In genomic region chr12:102023343-102023930, GRCh38 we compare ENCODE assay signal across 19 cellular contexts. TPM values are rescaled to one million over a fixed set of nuclear protein-coding genes. Genes with fewer than 3 reads are reported as not detected.
DNase-seq lines count a peak whose midpoint lies in the region; TF ChIP-seq lines count a peak whose summit lies in the region.
"Had no signal": no experiment of that assay in that cellular context is flagged by ENCODE, and none has a peak within 500 bp of the region (broad histone marks: within the 10 kb centered on the region; RNA-seq: fewer than 3 reads in every experiment).

No MANE protein-coding gene starts in this region.

- H3K4me2 ChIP-seq in mesendoderm (ENCODE audit: low read length) (no peak overlapping the region), smooth muscle cell (no peak overlapping the region)
- H3K4me2 ChIP-seq: BLaER1 treated with 17β-estradiol and CSF1 and Interleukin-3, amounts not matched to agents 10 nM and 100 nM had no signal

- no peak overlapping the region for H3K18ac ChIP-seq in mesendoderm (ENCODE audit: low read length)

- H3K27me3 ChIP-seq in mesendoderm (ENCODE audit: insufficient read depth, low read length, poor library complexity) (no peaks in the 10 kb centered on the region), smooth muscle cell (ENCODE audit: low read depth) (no peaks in the 10 kb centered on the region)
- H3K27me3 ChIP-seq: BLaER1 treated with 17β-estradiol and CSF1 and Interleukin-3, amounts not matched to agents 10 nM and 100 nM; cardiac muscle cell had no signal

- no peak overlapping the region for H3K27ac ChIP-seq in mesendoderm (ENCODE audit: low read depth, low read length)
- no peak overlapping the region for H3K27ac ChIP-seq in smooth muscle cell (ENCODE audit: low read depth)
- H3K27ac ChIP-seq: BLaER1 treated with 17β-estradiol and CSF1 and Interleukin-3, amounts not matched to agents 10 nM and 100 nM; cardiac muscle cell; parathyroid adenoma had no signal

- no peak overlapping the region for H2BK120ac ChIP-seq in mesendoderm (ENCODE audit: low read depth, low read length)

- no peak overlapping the region for H3K56ac ChIP-seq in mesendoderm (ENCODE audit: low read length)

- H2BK15ac ChIP-seq in mesendoderm (replicated peaks; ENCODE audit: low read depth), result no peak overlapping the region

- H4K8ac ChIP-seq in mesendoderm (ENCODE audit: low read depth, low read length), result no peak overlapping the region

- peak; percentile 6 for DNase-seq in AG08395 (ENCODE audit: low spot score)
- DNase-seq in HS-5 (ENCODE audit: low read depth), result peak; percentile 6
- DNase-seq in dedifferentiated amniotic fluid mesenchymal stem cell (ENCODE audit: extremely low spot score), result peak; percentile 45
- DNase-seq in mesendoderm, result peak; percentile 26
- no peak for DNase-seq in NCI-H524 (lab: John Stamatoyannopoulos, UW)
- DNase-seq in smooth muscle cell (lab: John Stamatoyannopoulos, UW; ENCODE audit: unreplicated experiment), result no peak
- DNase-seq in LoVo (ENCODE audit: low spot score), result no peak
- DNase-seq in NCI-H526 treated with DMSO at 0.1 percent for 48 hours (lab: John Stamatoyannopoulos, UW), result no peak
- DNase-seq: activated CD4-positive, alpha-beta T cell treated with anti-CD3 and anti-CD28 coated beads, Interleukin-2, amount 50 U/mL, for 48 hours; activated effector memory CD4-positive, alpha-beta T cell treated with anti-CD3 and anti-CD28 coated beads, Interleukin-2, amount 50 U/mL, for 16 hours; endodermal cell; H9; NCI-H1105 treated with DMSO at 0.1 percent for 48 hours; NCI-H446 treated with DMSO at 0.1 percent for 48 hours; RPMI8226; T-helper 2 cell had no signal

- H3K9ac ChIP-seq in mesendoderm (ENCODE audit: low read length) (no peak overlapping the region), smooth muscle cell (ENCODE audit: low read depth) (no peak overlapping the region)
- H3K9ac ChIP-seq: BLaER1 treated with 17β-estradiol and CSF1 and Interleukin-3, amounts not matched to agents 10 nM and 100 nM; parathyroid adenoma had no signal

- H3K36me3 ChIP-seq in mesendoderm (ENCODE audit: control insufficient read depth, insufficient read depth, low read length) (no peaks in the 10 kb centered on the region), smooth muscle cell (ENCODE audit: low read depth) (no peaks in the 10 kb centered on the region)
- H3K36me3 ChIP-seq: cardiac muscle cell had no signal

- H2AK5ac ChIP-seq in mesendoderm (ENCODE audit: low read length), result no peak overlapping the region

- no peaks in the 10 kb centered on the region for H3F3A ChIP-seq in smooth muscle cell (ENCODE audit: low read depth)

- H3K79me2 ChIP-seq in mesendoderm (ENCODE audit: control insufficient read depth, insufficient read depth, low read length) (no peaks in the 10 kb centered on the region), smooth muscle cell (ENCODE audit: low read depth) (no peaks in the 10 kb centered on the region)
- H3K79me2 ChIP-seq: parathyroid adenoma had no signal

- H2BK5ac ChIP-seq in mesendoderm (ENCODE audit: low read length), result no peak overlapping the region

- no peaks in the 10 kb centered on the region for H4K20me1 ChIP-seq in smooth muscle cell (ENCODE audit: low read depth)
- H4K20me1 ChIP-seq: BLaER1 treated with 17β-estradiol and CSF1 and Interleukin-3, amounts not matched to agents 10 nM and 100 nM had no signal

- H2AFZ ChIP-seq in smooth muscle cell (ENCODE audit: low read depth), result no peak overlapping the region
- H2AFZ ChIP-seq: parathyroid adenoma had no signal

- H4K5ac ChIP-seq in mesendoderm (ENCODE audit: low read length), result no peak overlapping the region

- no peak overlapping the region for H3K23ac ChIP-seq in mesendoderm (ENCODE audit: low read length)

- H3K4ac ChIP-seq in mesendoderm (ENCODE audit: low read depth, low read length), result no peak overlapping the region

- H3K4me1 ChIP-seq in mesendoderm (ENCODE audit: control insufficient read depth, low read depth, low read length) (no peaks in the 10 kb centered on the region), smooth muscle cell (ENCODE audit: low read depth) (no peaks in the 10 kb centered on the region)
- H3K4me1 ChIP-seq: BLaER1 treated with 17β-estradiol and CSF1 and Interleukin-3, amounts not matched to agents 10 nM and 100 nM had no signal

- H3K4me3 ChIP-seq in mesendoderm (ENCODE audit: low read length) (no peak overlapping the region), smooth muscle cell (no peak overlapping the region)
- H3K4me3 ChIP-seq: BLaER1 treated with 17β-estradiol and CSF1 and Interleukin-3, amounts not matched to agents 10 nM and 100 nM; cardiac muscle cell had no signal

- WGBS in mesendoderm (ENCODE audit: extremely low coverage, insufficient coverage, low lambda C conversion rate), result no CpG with 5 or more reads among the region's 3 CpGs
- WGBS in smooth muscle cell (ENCODE audit: low lambda C conversion rate), result 89% methylated on average over 3 of the region's 3 CpGs

- no peaks in the 10 kb centered on the region for H3K9me3 ChIP-seq in smooth muscle cell (replicated peaks; ENCODE audit: low read depth)

- H3K79me1 ChIP-seq in mesendoderm (ENCODE audit: low read length), result no peaks in the 10 kb centered on the region

- TF ChIP-seq CTCF in smooth muscle cell (IDR thresholded peaks at IDR 0.05; ENCODE audit: borderline replicate concordance, insufficient read depth, poor library complexity, severe bottlenecking), result no peak

RNA-seq across cellular contexts. Expression of gene WASHC3, which starts 38.4 kb away (rescaled TPM):
- polyA plus RNA-seq in mesendoderm (2013, experiment 1 of 2), result 10.0 TPM
- polyA plus RNA-seq in mesendoderm (2013, experiment 2 of 2), result 10.0 TPM
- 53.2 and 58.5 TPM in 2 replicates for total RNA-seq in smooth muscle cell
- 70.1 and 71.7 TPM in 2 replicates for polyA plus RNA-seq in smooth muscle cell

Comparison
In these comparisons a context has a peak if more than half of its experiments do, and no peak if none do; other contexts are left out.
1. DNase-seq: peak in AG08395 (single experiment), HS-5 (single experiment), dedifferentiated amniotic fluid mesenchymal stem cell (single experiment) and mesendoderm (single experiment); none in NCI-H524 (0 of 2), smooth muscle cell (single experiment), LoVo (single experiment) and NCI-H526 treated with DMSO at 0.1 percent for 48 hours (single experiment).